Comparison of ENCODE assay signal across 8 cellular contexts in genomic region chr5:44774279-44774880, GRCh38. TPM values are rescaled to one million over a fixed set of nuclear protein-coding genes. Genes with fewer than 3 reads are reported as not detected.
DNase-seq lines count a peak whose midpoint lies in the region; ATAC-seq and TF ChIP-seq lines count a peak whose summit lies in the region.

No MANE protein-coding gene starts in this region.

- no peaks in the 10 kb centered on the region for H4K20me1 ChIP-seq in mammary epithelial cell (ENCODE audit: insufficient read depth, low read length)

- H3K9ac ChIP-seq in mammary epithelial cell (ENCODE audit: insufficient read depth, low read length) = no peak overlapping the region

- TF ChIP-seq CTCF in cardiac muscle cell (IDR thresholded peaks at IDR 0.05; ENCODE audit: low read depth, low read length) = peak; percentile 39
- peak in 1 of 2 donors; percentile 71 for TF ChIP-seq CTCF in right atrium auricular region (IDR thresholded peaks at IDR 0.05)
- peak; percentile 32 to 58 for TF ChIP-seq CTCF in mammary epithelial cell (conservative IDR thresholded peaks at IDR 0.05 in 1 of 2, IDR thresholded peaks at IDR 0.05 in 1 of 2; ENCODE audit: extremely low read depth in 1 of 2, insufficient read depth in 1 of 2, low read depth in 1 of 2, low read length in 2 of 2)
- TF ChIP-seq CTCF in WERI-Rb-1 (IDR thresholded peaks at IDR 0.05; ENCODE audit: low read depth, low read length) = no peak

- H3K79me2 ChIP-seq in mammary epithelial cell (ENCODE audit: insufficient read depth, low read length) = no peaks in the 10 kb centered on the region

- WGBS in mammary epithelial cell (ENCODE audit: low coverage, missing lambda C conversion rate) = 13% methylated on average over 1 of the region's 1 CpG

- no peak overlapping the region for H3K4me3 ChIP-seq in cardiac muscle cell
- no peak overlapping the region for H3K4me3 ChIP-seq in right atrium auricular region
- H3K4me3 ChIP-seq in mammary epithelial cell (replicated peaks in 1 of 3; ENCODE audit: insufficient read depth in 1 of 3, low read depth in 2 of 3, low read length in 3 of 3) = no peak overlapping the region
- no peak overlapping the region for H3K4me3 ChIP-seq in WERI-Rb-1 (ENCODE audit: low read depth, low read length)

- peak; percentile 66 to 71 for DNase-seq in cardiac muscle cell (ENCODE audit: low read depth in 1 of 2, low spot score in 1 of 2)
- DNase-seq in right atrium auricular region (ENCODE audit: low spot score) = no peak
- DNase-seq in NCI-H345 treated with DMSO at 0.1 percent for 48 hours (lab: John Stamatoyannopoulos, UW; ENCODE audit: unreplicated experiment) = peak; percentile 18
- peak; percentile 27 for DNase-seq in mammary epithelial cell
- peak; percentile 54 to 63 for DNase-seq in lung microvascular endothelial cell (ENCODE audit: low read depth in 2 of 2)
- DNase-seq in WERI-Rb-1 = no peak
- no peak for DNase-seq in T1000 (lab: John Stamatoyannopoulos, UW)

- H3K4me2 ChIP-seq in mammary epithelial cell (ENCODE audit: insufficient read depth, low read depth, low read length) = no peak overlapping the region

- BruUV-seq in mammary epithelial cell (replicated peaks; lab: Mats Ljungman, UMichigan) = no TSS peak

- in situ Hi-C loops in mammary epithelial cell (cut with MboI; ENCODE audit: low sequenced_read_pairs in 2 of 2) = loop anchor here in 1 of 2 donors (10.0 kb wide), 1 partner anchor 240 kb away; no protein-coding TSS in a partner anchor

- intact Hi-C loops in mammary epithelial cell (cut with micrococcal nuclease) = loop anchor here (1.0 to 10.0 kb wide), 4 partner anchors 238 to 1110 kb away; no protein-coding TSS in a partner anchor

- H3K4me1 ChIP-seq in cardiac muscle cell (ENCODE audit: low read depth) (no peaks in the 10 kb centered on the region), right atrium auricular region (no peaks in the 10 kb centered on the region), mammary epithelial cell (ENCODE audit: insufficient read depth, low read length) (no peaks in the 10 kb centered on the region)

- H3K36me3 ChIP-seq in cardiac muscle cell (no peaks in the 10 kb centered on the region), right atrium auricular region (no peaks in the 10 kb centered on the region), mammary epithelial cell (ENCODE audit: insufficient read depth, low read length) (no peaks in the 10 kb centered on the region), WERI-Rb-1 (no peaks in the 10 kb centered on the region; the same call in 1 of the 2 replicates)

- CTCF ChIA-PET in mammary epithelial cell (lab: Charles Lee; ENCODE audit: low non-redundant PET) = interaction anchor here (1.0 kb wide), 1 partner anchor 238 kb away, joined by 4 read pairs; no protein-coding TSS in a partner anchor

- H3K9me3 ChIP-seq in cardiac muscle cell (ENCODE audit: low read depth) (no peaks in the 10 kb centered on the region), right atrium auricular region (no peaks in the 10 kb centered on the region), mammary epithelial cell (replicated peaks; ENCODE audit: insufficient read depth, low read length) (no peaks in the 10 kb centered on the region), WERI-Rb-1 (ENCODE audit: severe bottlenecking) (no peaks in the 10 kb centered on the region)

- H3K27me3 ChIP-seq in cardiac muscle cell (no peaks in the 10 kb centered on the region), right atrium auricular region (no peaks in the 10 kb centered on the region), mammary epithelial cell (ENCODE audit: insufficient read depth, low read length) (no peaks in the 10 kb centered on the region), WERI-Rb-1 (ENCODE audit: insufficient read depth, low read depth, severe bottlenecking) (no peaks in the 10 kb centered on the region)

- H2AFZ ChIP-seq in mammary epithelial cell (ENCODE audit: low read depth, low read length) = no peak overlapping the region

- H3K27ac ChIP-seq in cardiac muscle cell = no peak overlapping the region
- no peak overlapping the region for H3K27ac ChIP-seq in right atrium auricular region
- H3K27ac ChIP-seq in mammary epithelial cell (ENCODE audit: insufficient read depth, low read depth, low read length) = no peak overlapping the region
- H3K27ac ChIP-seq in WERI-Rb-1 = no peak overlapping the region

- ATAC-seq in HG02973 (IDR thresholded peaks at IDR 0.05; ENCODE audit: unreplicated experiment) = peak; percentile 63

- dilution Hi-C loops in mammary epithelial cell (cut with HindIII; ENCODE audit: low sequenced_read_pairs) = loop anchor here (25.0 kb wide), 1 partner anchor 237 kb away; no protein-coding TSS in a partner anchor

RNA-seq across cellular contexts. Expression of gene MRPS30, which starts 34.4 kb away (rescaled TPM):
- 100 and 142 TPM in 2 replicates for total RNA-seq in cardiac muscle cell
- 50.1 and 84.4 TPM in 2 replicates for polyA plus RNA-seq in cardiac muscle cell
- 100 to 1,000 TPM in 1 of 2 donors, 10 to 100 TPM in 1; 69.8 to 110 TPM for total RNA-seq in right atrium auricular region
- total RNA-seq in mammary epithelial cell = 10 to 100 TPM; 43.3 to 68.7 TPM
- 36.1 TPM for polyA plus RNA-seq in mammary epithelial cell
- polyA minus RNA-seq in mammary epithelial cell = 105 TPM
- 37.9 and 64.5 TPM in 2 replicates for total RNA-seq in lung microvascular endothelial cell

Comparison
In these comparisons a context has a peak if more than half of its experiments do, and no peak if none do; other contexts are left out.
1. DNase-seq: peak in cardiac muscle cell (2 of 2), NCI-H345 treated with DMSO at 0.1 percent for 48 hours (single experiment), mammary epithelial cell (single experiment) and lung microvascular endothelial cell (2 of 2); none in right atrium auricular region (single experiment), WERI-Rb-1 (single experiment) and T1000 (single experiment).